ENCODE assay signal across 9 cellular contexts in genomic region chr19:54164369-54165068, GRCh38. TPM values are rescaled to one million over a fixed set of nuclear protein-coding genes. Genes with fewer than 3 reads are reported as not detected.
DNase-seq lines count a peak whose midpoint lies in the region; ATAC-seq and TF ChIP-seq lines count a peak whose summit lies in the region.
"Had no signal": no experiment of that assay in that cellular context is flagged by ENCODE, and none has a peak within 500 bp of the region (broad histone marks: within the 10 kb centered on the region; RNA-seq: fewer than 3 reads in every experiment).

No MANE protein-coding gene starts in this region.

- peaks cover 3 to 41% (median 24%) of the 10 kb centered on the region in 3 donors for H3K27me3 Mint-ChIP-seq in naive B cell

- peaks cover 0 to 47% (median 31%) of the 10 kb centered on the region in 3 donors for H3K4me1 ChIP-seq in gastroesophageal sphincter
- H3K4me1 ChIP-seq: uterus had no signal

- H3K9me3 Mint-ChIP-seq in naive B cell, result peaks cover 0 to 3% (median 0%) of the 10 kb centered on the region in 7 donors

- no peak for TF ChIP-seq EP300 in gastroesophageal sphincter (IDR thresholded peaks at IDR 0.05)

- peaks cover 39 to 58% (median 56%) of the 10 kb centered on the region in 3 donors for H3K4me1 Mint-ChIP-seq in naive B cell

- no peaks in the 10 kb centered on the region for H3K36me3 Mint-ChIP-seq in naive B cell

- H3K27ac Mint-ChIP-seq in naive B cell, result no peak overlapping the region

- H3K4me3 ChIP-seq in GM06990 (replicated peaks; ENCODE audit: low read depth, low read length) (no peak overlapping the region), gastroesophageal sphincter (no peak overlapping the region)
- H3K4me3 ChIP-seq: uterus had no signal

- H3K4me3 Mint-ChIP-seq in naive B cell, result peak overlapping the region in 6 of 8 donors; percentile 44 to 70 (median 50)

- no peak for TF ChIP-seq CTCF in GM06990 (IDR thresholded peaks at IDR 0.05; ENCODE audit: insufficient read depth, low read length, poor library complexity, severe bottlenecking)
- no peak for TF ChIP-seq CTCF in gastroesophageal sphincter (IDR thresholded peaks at IDR 0.05)

- H3K36me3 ChIP-seq in GM06990 (ENCODE audit: control insufficient read depth, insufficient read depth, low read length), result no peaks in the 10 kb centered on the region
- no peaks in the 10 kb centered on the region for H3K36me3 ChIP-seq in gastroesophageal sphincter
- H3K36me3 ChIP-seq: uterus had no signal

- no peak overlapping the region for H3K27ac ChIP-seq in gastroesophageal sphincter
- H3K27ac ChIP-seq: uterus had no signal

- ATAC-seq in naive B cell (ENCODE audit: low read depth in 2 of 2) (no peak), GM21619 (IDR thresholded peaks at IDR 0.05; ENCODE audit: unreplicated experiment) (no peak), gastroesophageal sphincter (no peak), GM19035 (IDR thresholded peaks at IDR 0.05; ENCODE audit: unreplicated experiment) (no peak)

- WGBS in gastroesophageal sphincter (ENCODE audit: low coverage in 1 of 2), 2 donors, result 16% methylated on average over 12 of the region's 37 CpGs; no CpG with 5 or more reads in 1 of the 2 donors

- TF ChIP-seq POLR2A in gastroesophageal sphincter (IDR thresholded peaks at IDR 0.05), result no peak

- DNase-seq in GM06990 (ENCODE audit: extremely low read depth, insufficient read length), result peak; percentile 77
- peak in 4 of 5 experiments; percentile 43 to 78 (median 62) for DNase-seq in T-helper 2 cell
- DNase-seq in central memory CD4-positive, alpha-beta T cell, result peak; percentile 66
- DNase-seq in naive B cell, result no peak
- no peak for DNase-seq in OCI-M2 (lab: John Stamatoyannopoulos, UW; ENCODE audit: unreplicated experiment)

- H3K27me3 ChIP-seq in GM06990 (replicated peaks; ENCODE audit: control insufficient read depth, insufficient read depth, low read length) (no peaks in the 10 kb centered on the region), gastroesophageal sphincter (peaks cover 42% of the 10 kb centered on the region)
- H3K27me3 ChIP-seq: uterus had no signal

- H3K9me3 ChIP-seq in gastroesophageal sphincter, result no peaks in the 10 kb centered on the region
- H3K9me3 ChIP-seq: uterus had no signal

RNA-seq across cellular contexts. Expression of gene LENG1, which starts 5.0 kb away (rescaled TPM):
- polyA plus RNA-seq in naive B cell (ENCODE audit: low read depth in 6 of 6), result 10 to 100 TPM in 5 of 6 donors, 1 to 10 TPM in 1; 9.3 to 15.3 (median 12.0) TPM
- 10 to 100 TPM in 3 of 4 donors, 1 to 10 TPM in 1; 8.2 to 12.8 (median 11.1) TPM for total RNA-seq in gastroesophageal sphincter

RNA-seq across cellular contexts. Expression of gene TMC4, which starts 8.4 kb away (rescaled TPM):
- polyA plus RNA-seq in naive B cell (ENCODE audit: low read depth in 6 of 6), result not detected
- total RNA-seq in gastroesophageal sphincter, result 1 to 10 TPM in 1 of 4 donors, under 1 TPM in 2, not detected in 1; 0.16 to 3.1 (median 0.31) TPM

RNA-seq across cellular contexts. Expression of gene MBOAT7, which starts 24.9 kb away (rescaled TPM):
- polyA plus RNA-seq in naive B cell (ENCODE audit: low read depth in 6 of 6), result 10 to 100 TPM in 4 of 6 donors, 1 to 10 TPM in 2; 7.0 to 13.5 (median 11.3) TPM
- 10 to 100 TPM; 28.4 to 64.3 (median 36.5) TPM for total RNA-seq in gastroesophageal sphincter

RNA-seq across cellular contexts. Expression of gene TSEN34, which starts 26.6 kb away (rescaled TPM):
- polyA plus RNA-seq in naive B cell (ENCODE audit: low read depth in 6 of 6), result 10 to 100 TPM; 22.3 to 40.0 (median 32.1) TPM
- 10 to 100 TPM; 57.4 to 73.2 (median 69.8) TPM for total RNA-seq in gastroesophageal sphincter

RNA-seq across cellular contexts. Expression of gene CNOT3, which starts 27.0 kb away (rescaled TPM):
- polyA plus RNA-seq in naive B cell (ENCODE audit: low read depth in 6 of 6), result 10 to 100 TPM in 1 of 6 donors, 1 to 10 TPM in 5; 2.7 to 12.9 (median 6.9) TPM
- total RNA-seq in gastroesophageal sphincter, result 10 to 100 TPM; 14.7 to 32.4 (median 23.1) TPM

Comparison
In these comparisons a context has a peak if more than half of its experiments do, and no peak if none do; other contexts are left out.
1. DNase-seq: peak in GM06990 (single experiment), T-helper 2 cell (4 of 5) and central memory CD4-positive, alpha-beta T cell (single experiment); none in naive B cell (single experiment) and OCI-M2 (single experiment).